In the genomic region with DNA sequence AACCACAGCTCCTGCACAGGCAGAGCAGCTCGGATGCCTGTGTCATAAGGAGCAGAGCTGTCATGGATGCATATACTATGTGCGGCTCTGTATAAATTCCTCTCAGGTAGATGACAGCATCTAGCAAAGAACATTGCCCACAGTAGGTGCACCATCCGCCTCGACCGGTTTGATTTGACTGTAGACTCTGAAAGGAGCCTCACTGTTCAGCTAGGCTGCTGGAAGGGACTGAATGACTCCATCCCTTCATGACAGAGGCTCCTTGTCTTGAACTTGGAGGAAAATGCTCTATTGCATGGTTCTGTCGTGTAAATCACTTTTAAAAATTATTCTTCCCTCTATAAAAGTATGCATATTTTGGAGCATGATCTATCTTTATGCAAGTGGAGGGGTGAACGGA, we compare ENCODE assay signal across 17 cellular contexts.
A peak's percentile ranks its signal among the peaks of the same experiment; 100 is the strongest.
DNase-seq lines count a peak whose midpoint lies in the region; TF ChIP-seq lines count a peak whose summit lies in the region.
"Had no signal": no experiment of that assay in that cellular context is flagged by ENCODE, and none has a peak within 500 bp of the region (broad histone marks: within the 10 kb centered on the region; RNA-seq: fewer than 3 reads in every experiment).

No MANE protein-coding gene starts in this region.

- H3K36me3 Mint-ChIP-seq in activated CD4-positive, alpha-beta T cell treated with anti-CD3 and anti-CD28 coated beads, Interleukin-2, amount 10 ng/mL, durations not matched to agents 24 days and 14 days (ENCODE audit: low read depth) = no peaks in the 10 kb centered on the region
- H3K36me3 Mint-ChIP-seq in Caco-2 (ENCODE audit: insufficient read depth, unreplicated experiment) = peaks cover 5% of the 10 kb centered on the region

- no peak for TF ChIP-seq CTCF in Caco-2 (IDR thresholded peaks at IDR 0.05; ENCODE audit: insufficient read depth in 1 of 2, low read depth in 1 of 2, low read length in 1 of 2, severe bottlenecking in 1 of 2, unreplicated experiment in 1 of 2)

- H3K9me3 Mint-ChIP-seq in activated CD4-positive, alpha-beta T cell treated with anti-CD3 and anti-CD28 coated beads, Interleukin-2, amount 10 ng/mL, durations not matched to agents 24 days and 14 days = no peaks in the 10 kb centered on the region
- no peaks in the 10 kb centered on the region for H3K9me3 Mint-ChIP-seq in Caco-2 (ENCODE audit: unreplicated experiment)

- H3K4me1 Mint-ChIP-seq in activated CD4-positive, alpha-beta T cell treated with anti-CD3 and anti-CD28 coated beads, Interleukin-2, amount 10 ng/mL, durations not matched to agents 24 days and 14 days = no peaks in the 10 kb centered on the region
- H3K4me1 Mint-ChIP-seq in Caco-2 (ENCODE audit: low read depth, unreplicated experiment) = no peaks in the 10 kb centered on the region

- no peaks in the 10 kb centered on the region for H3K27me3 Mint-ChIP-seq in activated CD4-positive, alpha-beta T cell treated with anti-CD3 and anti-CD28 coated beads, Interleukin-2, amount 10 ng/mL, durations not matched to agents 24 days and 14 days
- peaks cover 3% of the 10 kb centered on the region for H3K27me3 Mint-ChIP-seq in Caco-2 (ENCODE audit: insufficient read depth, unreplicated experiment)

- CTCF ChIA-PET in Caco-2 (lab: Charles Lee) = no interaction called here

- no peak overlapping the region for H3K27ac Mint-ChIP-seq in activated CD4-positive, alpha-beta T cell treated with anti-CD3 and anti-CD28 coated beads, Interleukin-2, amount 10 ng/mL, durations not matched to agents 24 days and 14 days
- no peak overlapping the region for H3K27ac Mint-ChIP-seq in Caco-2 (ENCODE audit: unreplicated experiment)

- H3K36me3 ChIP-seq in Caco-2 (ENCODE audit: control insufficient read depth, insufficient read depth, low read length) = no peaks in the 10 kb centered on the region

- DNase-seq in activated CD4-positive, alpha-beta T cell treated with anti-CD3 and anti-CD28 coated beads, Interleukin-2, amount 10 ng/mL, durations not matched to agents 24 days and 14 days = peak; percentile 44
- no peak for DNase-seq in activated CD4-positive, alpha-beta T cell treated with anti-CD3 and anti-CD28 coated beads for 4 hours
- DNase-seq in hippocampal formation (lab: John Stamatoyannopoulos, UW) = peak; percentile 35 to 62
- peak; percentile 76 for DNase-seq in putamen (ENCODE audit: low spot score)
- no peak for DNase-seq in DMS79 (lab: John Stamatoyannopoulos, UW)
- DNase-seq in foreskin melanocyte = no peak
- no peak for DNase-seq in mesenteric fat pad (ENCODE audit: low spot score)
- DNase-seq in Caco-2 = no peak
- DNase-seq: AML-193, GOT3, KBM-7, NCI-H1105, NCI-H2081 treated with DMSO at 0.1 percent for 48 hours, NCI-H446 treated with DMSO at 0.1 percent for 48 hours, NCI-H69, Right ventricle myocardium superior, SK-N-SH had no signal

- no peaks in the 10 kb centered on the region for H3K27me3 ChIP-seq in Caco-2 (replicated peaks; ENCODE audit: control insufficient read depth, insufficient read depth, low read length)

- no peaks in the 10 kb centered on the region for H3K9me3 ChIP-seq in Caco-2
- H3K9me3 ChIP-seq: SK-N-SH had no signal

- no peaks in the 10 kb centered on the region for H3K4me1 ChIP-seq in Caco-2

- POLR2A ChIA-PET in Caco-2 (lab: Charles Lee) = no interaction called here

- no peak overlapping the region for H3K4me3 Mint-ChIP-seq in activated CD4-positive, alpha-beta T cell treated with anti-CD3 and anti-CD28 coated beads, Interleukin-2, amount 10 ng/mL, durations not matched to agents 24 days and 14 days
- H3K4me3 Mint-ChIP-seq in Caco-2 (ENCODE audit: unreplicated experiment) = no peak overlapping the region

- no TSS peak for BruUV-seq in Caco-2 (replicated peaks; lab: Mats Ljungman, UMichigan)

- H3K4me3 ChIP-seq in Caco-2 (ENCODE audit: low read depth, low read length) = no peak overlapping the region

- intact Hi-C loops in activated CD4-positive, alpha-beta T cell treated with anti-CD3 and anti-CD28 coated beads, Interleukin-2, amount 10 ng/mL, durations not matched to agents 24 days and 14 days (cut with micrococcal nuclease) = no loop called here
- intact Hi-C loops in Caco-2 (cut with micrococcal nuclease; ENCODE audit: unreplicated experiment) = no loop called here

Comparison
In these comparisons a context has a peak if more than half of its experiments do, and no peak if none do; other contexts are left out.
1. DNase-seq: peak in activated CD4-positive, alpha-beta T cell treated with anti-CD3 and anti-CD28 coated beads, Interleukin-2, amount 10 ng/mL, durations not matched to agents 24 days and 14 days (single experiment), hippocampal formation (2 of 2) and putamen (single experiment); none in activated CD4-positive, alpha-beta T cell treated with anti-CD3 and anti-CD28 coated beads for 4 hours (0 of 2), DMS79 (single experiment), foreskin melanocyte (single experiment), mesenteric fat pad (single experiment) and Caco-2 (0 of 2).